15 cellular contexts compared by ENCODE assay signal in genomic region chr2:6233932-6234331, GRCh38.
DNase-seq lines count a peak whose midpoint lies in the region; ATAC-seq and TF ChIP-seq lines count a peak whose summit lies in the region.
"Had no signal": no experiment of that assay in that cellular context is flagged by ENCODE, and none has a peak within 500 bp of the region (broad histone marks: within the 10 kb centered on the region; RNA-seq: fewer than 3 reads in every experiment).

No MANE protein-coding gene starts in this region.

- H3K9me3 Mint-ChIP-seq in glutamatergic neuron (ENCODE audit: unreplicated experiment), result peaks cover 10% of the 10 kb centered on the region
- peaks cover 0 to 8% (median 2%) of the 10 kb centered on the region in 9 donors for H3K9me3 Mint-ChIP-seq in naive thymus-derived CD8-positive, alpha-beta T cell

- H3K4me3 Mint-ChIP-seq in glutamatergic neuron (ENCODE audit: unreplicated experiment), result peak overlapping the region; percentile 36
- no peak overlapping the region for H3K4me3 Mint-ChIP-seq in naive thymus-derived CD8-positive, alpha-beta T cell
- H3K4me3 Mint-ChIP-seq: CD4-positive, CD25-positive, alpha-beta regulatory T cell had no signal

- H3K27ac Mint-ChIP-seq in glutamatergic neuron (ENCODE audit: unreplicated experiment), result peak overlapping the region; percentile 92
- no peak overlapping the region for H3K27ac Mint-ChIP-seq in naive thymus-derived CD8-positive, alpha-beta T cell
- H3K27ac Mint-ChIP-seq: CD4-positive, CD25-positive, alpha-beta regulatory T cell had no signal

- peak; percentile 86 for DNase-seq in DMS 273 (lab: John Stamatoyannopoulos, UW; ENCODE audit: unreplicated experiment)
- peak; percentile 97 for DNase-seq in NCI-H2171 (lab: John Stamatoyannopoulos, UW)
- DNase-seq in NCI-H524 treated with DMSO at 0.1 percent for 48 hours (lab: John Stamatoyannopoulos, UW), result peak; percentile 93
- DNase-seq in glutamatergic neuron, result no peak
- no peak for DNase-seq in naive thymus-derived CD8-positive, alpha-beta T cell
- DNase-seq in activated CD4-positive, alpha-beta T cell treated with anti-CD3 and anti-CD28 coated beads for 1 hour, result no peak
- DNase-seq in activated gamma-delta T cell (lab: John Stamatoyannopoulos, UW), result no peak
- DNase-seq: 8988T; AML-193; CD4-positive, CD25-positive, alpha-beta regulatory T cell; DMS79; GM23248 had no signal

- H3K27me3 Mint-ChIP-seq in glutamatergic neuron (ENCODE audit: unreplicated experiment), result peaks cover 10% of the 10 kb centered on the region
- H3K27me3 Mint-ChIP-seq in naive thymus-derived CD8-positive, alpha-beta T cell, result peaks cover 0 to 3% (median 0%) of the 10 kb centered on the region in 5 donors

- TF ChIP-seq CTCF in glutamatergic neuron (IDR thresholded peaks at IDR 0.05; ENCODE audit: partially characterized antibody, unreplicated experiment), result no peak

- peaks cover 27% of the 10 kb centered on the region for H3K4me1 Mint-ChIP-seq in glutamatergic neuron (ENCODE audit: low read depth, unreplicated experiment)
- peaks cover 0 to 5% (median 0%) of the 10 kb centered on the region in 4 donors for H3K4me1 Mint-ChIP-seq in naive thymus-derived CD8-positive, alpha-beta T cell
- H3K4me1 Mint-ChIP-seq: CD4-positive, CD25-positive, alpha-beta regulatory T cell had no signal

- ATAC-seq in HG02678 (IDR thresholded peaks at IDR 0.05; ENCODE audit: unreplicated experiment), result no peak
- no peak for ATAC-seq in naive thymus-derived CD8-positive, alpha-beta T cell
- ATAC-seq: GM12878, HCT116 had no signal

- POLR2A ChIA-PET in naive thymus-derived CD8-positive, alpha-beta T cell (lab: Charles Lee), result no interaction called here

- no peaks in the 10 kb centered on the region for H3K36me3 Mint-ChIP-seq in glutamatergic neuron (ENCODE audit: unreplicated experiment)
- H3K36me3 Mint-ChIP-seq in naive thymus-derived CD8-positive, alpha-beta T cell, result no peaks in the 10 kb centered on the region
- H3K36me3 Mint-ChIP-seq: CD4-positive, CD25-positive, alpha-beta regulatory T cell had no signal

Comparison
In these comparisons a context has a peak if more than half of its experiments do, and no peak if none do; other contexts are left out.
1. DNase-seq: peak in DMS 273 (single experiment), NCI-H2171 (single experiment) and NCI-H524 treated with DMSO at 0.1 percent for 48 hours (single experiment); none in glutamatergic neuron (single experiment), naive thymus-derived CD8-positive, alpha-beta T cell (0 of 10), activated CD4-positive, alpha-beta T cell treated with anti-CD3 and anti-CD28 coated beads for 1 hour (single experiment) and activated gamma-delta T cell (single experiment).